ENCODE assay signal across 1 cellular context in genomic region chr12:3299929-3300832, GRCh38.
TF ChIP-seq lines count a peak whose summit lies in the region.

No MANE protein-coding gene starts in this region.

TF ChIP-seq in H1, 55 proteins besides CTCF, POLR2A, EP300 and RAD21 (continued from another document):
- no peak for TF ChIP-seq CHD7 (IDR thresholded peaks at IDR 0.05; ENCODE audit: insufficient replicate concordance, low read length)
- TF ChIP-seq TEAD4 (IDR thresholded peaks at IDR 0.05; ENCODE audit: low read depth, low read length) = peak; percentile 30; the same call in 1 of the 2 replicates
- peak; percentile 14 for TF ChIP-seq EZH2 (IDR thresholded peaks at IDR 0.05; ENCODE audit: low read depth, low read length, severe bottlenecking)
- no peak for TF ChIP-seq JUN (IDR thresholded peaks at IDR 0.05; ENCODE audit: low read depth, low read length)
- TF ChIP-seq FOSL1 (IDR thresholded peaks at IDR 0.05; ENCODE audit: insufficient read depth, low read depth, low read length) = no peak
- no peak for TF ChIP-seq TAF7 (optimal IDR thresholded peaks at IDR 0.05; ENCODE audit: borderline replicate concordance, low read depth, low read length)
- no peak for TF ChIP-seq RFX5 (IDR thresholded peaks at IDR 0.05; ENCODE audit: borderline replicate concordance, low read depth, low read length)
- 0 out of 4 replicates have a peak, but pooled peaks of 1 of the 2 experiments have one; percentile 33 for TF ChIP-seq HDAC2 (IDR thresholded peaks at IDR 0.05; ENCODE audit: borderline replicate concordance in 1 of 2, low read depth in 2 of 2, low read length in 2 of 2)
- TF ChIP-seq KDM4A (IDR thresholded peaks at IDR 0.05; ENCODE audit: low read depth, low read length, severe bottlenecking) = no peak
- TF ChIP-seq BACH1 (IDR thresholded peaks at IDR 0.05; ENCODE audit: low read length) = 0 out of 2 replicates have a peak, but pooled peaks have one; percentile 16
- no peak for TF ChIP-seq GTF2F1 (IDR thresholded peaks at IDR 0.05; ENCODE audit: borderline replicate concordance, low read depth, low read length)
- no peak for TF ChIP-seq POLR2AphosphoS5 (IDR thresholded peaks at IDR 0.05; ENCODE audit: low read depth, low read length)
- no peak for TF ChIP-seq KDM1A (IDR thresholded peaks at IDR 0.05; ENCODE audit: borderline replicate concordance, low read length)
- TF ChIP-seq CREB1 (IDR thresholded peaks at IDR 0.05) = 0 out of 2 replicates have a peak, but pooled peaks have one; percentile 23
- TF ChIP-seq EGR1 (IDR thresholded peaks at IDR 0.05; ENCODE audit: borderline replicate concordance, low read depth, low read length) = no peak
- no peak for TF ChIP-seq RXRA (IDR thresholded peaks at IDR 0.05; ENCODE audit: insufficient read depth, low read depth, low read length)
- TF ChIP-seq TCF12 (IDR thresholded peaks at IDR 0.05; ENCODE audit: low read depth, low read length) = 0 out of 2 replicates have a peak, but pooled peaks have one; percentile 52
- no peak for TF ChIP-seq SIRT6 (IDR thresholded peaks at IDR 0.05; ENCODE audit: low read length)
- peak; percentile 69; the same call in 1 of the 2 replicates for TF ChIP-seq GABPA (IDR thresholded peaks at IDR 0.05; ENCODE audit: borderline replicate concordance, insufficient read depth, low read length)
